In genomic region chr2:111054791-111055627, GRCh38 we compare ENCODE assay signal across 9 cellular contexts.
DNase-seq lines count a peak whose midpoint lies in the region; ATAC-seq and TF ChIP-seq lines count a peak whose summit lies in the region.
"Had no signal": no experiment of that assay in that cellular context is flagged by ENCODE, and none has a peak within 500 bp of the region (broad histone marks: within the 10 kb centered on the region; RNA-seq: fewer than 3 reads in every experiment).

No MANE protein-coding gene starts in this region.

- BruUV-seq in PC-9 (replicated peaks; lab: Mats Ljungman, UMichigan): no TSS peak

- H3F3A ChIP-seq in PC-9 (ENCODE audit: insufficient read depth, low read depth): no peaks in the 10 kb centered on the region

- H3K4me3 ChIP-seq in GM06990 (replicated peaks; ENCODE audit: low read depth, low read length) (no peak overlapping the region), kidney epithelial cell (ENCODE audit: low read depth, low read length) (no peak overlapping the region), PC-9 (no peak overlapping the region)

- CTCF ChIA-PET in PC-9 (lab: Charles Lee): no interaction called here

- no peaks in the 10 kb centered on the region for H4K20me1 ChIP-seq in PC-9 (ENCODE audit: insufficient read depth)

- no peak overlapping the region for H3K4me2 ChIP-seq in PC-9
- H3K4me2 ChIP-seq: SK-N-SH had no signal

- intact Hi-C loops in PC-9 (cut with micrococcal nuclease; ENCODE audit: unreplicated experiment): no loop called here

- H3K4me1 ChIP-seq in PC-9 (replicated peaks; ENCODE audit: insufficient read depth): no peaks in the 10 kb centered on the region

- H3K36me3 ChIP-seq in GM06990 (ENCODE audit: control insufficient read depth, insufficient read depth, low read length) (no peaks in the 10 kb centered on the region), kidney epithelial cell (ENCODE audit: control insufficient read depth, insufficient read depth, low read length) (no peaks in the 10 kb centered on the region), PC-9 (ENCODE audit: low read depth) (no peaks in the 10 kb centered on the region)

- no peak overlapping the region for H2AFZ ChIP-seq in PC-9

- peaks cover 2% of the 10 kb centered on the region; the same call in 1 of the 2 replicates for H3K27me3 ChIP-seq in GM06990 (replicated peaks; ENCODE audit: control insufficient read depth, insufficient read depth, low read length)
- H3K27me3 ChIP-seq in kidney epithelial cell (ENCODE audit: control insufficient read depth, insufficient read depth, low read length): no peaks in the 10 kb centered on the region
- no peaks in the 10 kb centered on the region for H3K27me3 ChIP-seq in PC-9 (ENCODE audit: insufficient read depth, low read depth)

- H3K9me2 ChIP-seq in PC-9 (ENCODE audit: insufficient read depth): no peaks in the 10 kb centered on the region
- H3K9me2 ChIP-seq: SK-N-SH had no signal

- TF ChIP-seq CTCF in GM06990 (IDR thresholded peaks at IDR 0.05; ENCODE audit: insufficient read depth, low read length, poor library complexity, severe bottlenecking): no peak
- TF ChIP-seq CTCF in kidney epithelial cell (IDR thresholded peaks at IDR 0.05; ENCODE audit: insufficient read depth, low read length, poor library complexity, severe bottlenecking): no peak
- no peak for TF ChIP-seq CTCF in PC-9 (conservative IDR thresholded peaks at IDR 0.05)

- peak; percentile 54 for ATAC-seq in GM19397 (IDR thresholded peaks at IDR 0.05; ENCODE audit: unreplicated experiment)
- peak; percentile 72 for ATAC-seq in HG03442 (IDR thresholded peaks at IDR 0.05; ENCODE audit: unreplicated experiment)

- H3K79me2 ChIP-seq in PC-9 (ENCODE audit: low read depth): no peaks in the 10 kb centered on the region

- POLR2A ChIA-PET in PC-9 (lab: Charles Lee; ENCODE audit: unreplicated experiment): no interaction called here

- H3K9me3 ChIP-seq in PC-9 (ENCODE audit: insufficient read depth, low read depth): no peaks in the 10 kb centered on the region
- H3K9me3 ChIP-seq: SK-N-SH had no signal

- peak; percentile 43 for DNase-seq in GM06990 (ENCODE audit: extremely low read depth, insufficient read length)
- DNase-seq in kidney epithelial cell (ENCODE audit: low read depth): peak; percentile 81
- DNase-seq in H4 (ENCODE audit: low spot score): no peak
- no peak for DNase-seq in PC-9
- DNase-seq in NCI-H1105 treated with DMSO at 0.1 percent for 48 hours (lab: John Stamatoyannopoulos, UW): no peak
- no peak for DNase-seq in A172 (ENCODE audit: low spot score)
- DNase-seq: SK-N-SH had no signal

- no peak overlapping the region for H3K27ac ChIP-seq in PC-9

Comparison
In these comparisons a context has a peak if more than half of its experiments do, and no peak if none do; other contexts are left out.
1. DNase-seq: peak in GM06990 (single experiment) and kidney epithelial cell (single experiment); none in H4 (single experiment), PC-9 (0 of 2), NCI-H1105 treated with DMSO at 0.1 percent for 48 hours (single experiment) and A172 (single experiment).